Comparison of ENCODE assay signal across 9 cellular contexts in the genomic region with DNA sequence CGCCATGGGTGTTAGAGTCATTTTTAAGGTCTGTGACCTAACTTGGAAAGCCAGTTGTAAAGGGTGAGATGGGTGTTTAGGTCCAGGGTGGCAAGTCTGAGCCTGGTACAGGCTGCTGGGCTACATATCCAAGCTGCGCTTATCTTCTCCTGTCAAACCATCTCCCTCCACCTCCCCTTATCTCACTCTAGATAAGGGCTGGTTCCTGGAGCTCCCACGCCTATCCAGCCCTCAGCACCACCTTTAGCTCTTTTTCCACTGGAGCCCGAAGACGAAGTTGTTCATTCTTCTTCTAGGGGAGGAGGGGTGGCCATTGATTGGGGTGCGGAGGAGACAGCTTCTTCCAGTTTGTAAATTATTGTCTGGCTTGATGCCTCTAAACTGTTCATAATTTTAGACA. TPM values are rescaled to one million over a fixed set of nuclear protein-coding genes. Genes with fewer than 3 reads are reported as not detected.
DNase-seq lines count a peak whose midpoint lies in the region; ATAC-seq and TF ChIP-seq lines count a peak whose summit lies in the region.
"Had no signal": no experiment of that assay in that cellular context is flagged by ENCODE, and none has a peak within 500 bp of the region (broad histone marks: within the 10 kb centered on the region; RNA-seq: fewer than 3 reads in every experiment).

No MANE protein-coding gene starts in this region.

- BruUV-seq in PC-3 (replicated peaks; lab: Mats Ljungman, UMichigan): no TSS peak

- H3K9me2 ChIP-seq in PC-3 (replicated peaks; ENCODE audit: low read length): no peaks in the 10 kb centered on the region

- H3K36me3 Mint-ChIP-seq in chondrocyte (ENCODE audit: low read depth) (peaks cover 15% of the 10 kb centered on the region), neural progenitor cell (no peaks in the 10 kb centered on the region)

- no peaks in the 10 kb centered on the region for H3K27me3 ChIP-seq in PC-3 (ENCODE audit: low read length)
- no peaks in the 10 kb centered on the region for H3K27me3 ChIP-seq in left lung
- H3K27me3 ChIP-seq in stomach smooth muscle (ENCODE audit: control insufficient read depth in 1 of 2, insufficient read depth in 2 of 2, low read length in 2 of 2): no peaks in the 10 kb centered on the region
- no peaks in the 10 kb centered on the region for H3K27me3 ChIP-seq in neural progenitor cell

- H3K4me1 ChIP-seq in PC-3 (ENCODE audit: insufficient read depth, low read length) (peaks cover 37% of the 10 kb centered on the region), left lung (peaks cover 52 to 61% of the 10 kb centered on the region in 2 donors), stomach smooth muscle (ENCODE audit: control insufficient read depth, insufficient read depth, low read length) (peaks cover 87% of the 10 kb centered on the region), neural progenitor cell (no peaks in the 10 kb centered on the region)

- H3K4me3 Mint-ChIP-seq in chondrocyte (ENCODE audit: unreplicated experiment) (no peak overlapping the region), neural progenitor cell (no peak overlapping the region)

- H3K4me1 Mint-ChIP-seq in chondrocyte (ENCODE audit: low read depth) (peaks cover 98% of the 10 kb centered on the region), neural progenitor cell (peaks cover 13% of the 10 kb centered on the region)

- intact Hi-C loops in PC-3 (cut with micrococcal nuclease) (loop anchor here (1.0 to 5.0 kb wide), 2 partner anchors 77 to 112 kb away; no protein-coding TSS in a partner anchor), left lung (cut with DNase I) (no loop called here)

- TF ChIP-seq CTCF in PC-3 (conservative IDR thresholded peaks at IDR 0.05; ENCODE audit: low read depth, low read length): no peak
- no peak for TF ChIP-seq CTCF in chondrocyte (IDR thresholded peaks at IDR 0.05)
- no peak for TF ChIP-seq CTCF in left lung (IDR thresholded peaks at IDR 0.05)
- TF ChIP-seq CTCF in neural progenitor cell (IDR thresholded peaks at IDR 0.05): no peak

- CTCF ChIA-PET in PC-3 (lab: Charles Lee): no interaction called here

- no peaks in the 10 kb centered on the region for H3K27me3 Mint-ChIP-seq in chondrocyte (ENCODE audit: low read depth)
- H3K27me3 Mint-ChIP-seq in neural progenitor cell (ENCODE audit: insufficient read depth, low read depth): peaks cover 2% of the 10 kb centered on the region

- H3K79me2 ChIP-seq in PC-3 (ENCODE audit: low read length) (peaks cover 26% of the 10 kb centered on the region), neural progenitor cell (ENCODE audit: low read depth) (no peaks in the 10 kb centered on the region)

- no peaks in the 10 kb centered on the region for H4K20me1 ChIP-seq in PC-3 (ENCODE audit: low read length)
- no peaks in the 10 kb centered on the region for H4K20me1 ChIP-seq in neural progenitor cell (ENCODE audit: low read depth)

- no peaks in the 10 kb centered on the region for H3F3A ChIP-seq in PC-3 (ENCODE audit: low read length, unreplicated experiment)
- no peaks in the 10 kb centered on the region for H3F3A ChIP-seq in neural progenitor cell (ENCODE audit: low read depth)

- H3K27ac Mint-ChIP-seq in chondrocyte (ENCODE audit: unreplicated experiment) (peak overlapping the region; percentile 99), neural progenitor cell (no peak overlapping the region)

- no peaks in the 10 kb centered on the region for H3K9me3 Mint-ChIP-seq in chondrocyte (ENCODE audit: low read depth)
- H3K9me3 Mint-ChIP-seq in neural progenitor cell: no peaks in the 10 kb centered on the region

- H3K36me3 ChIP-seq in PC-3 (ENCODE audit: low read depth, low read length) (peaks cover 19% of the 10 kb centered on the region; the same call in 1 of the 2 replicates), left lung (peaks cover 0 to 29% of the 10 kb centered on the region in 2 donors), stomach smooth muscle (ENCODE audit: control insufficient read depth in 2 of 2, insufficient read depth in 2 of 2, low read length in 2 of 2) (peaks cover 14 to 16% of the 10 kb centered on the region in 2 donors), neural progenitor cell (no peaks in the 10 kb centered on the region)

- POLR2A ChIA-PET in PC-3 (lab: Charles Lee; ENCODE audit: unreplicated experiment): no interaction called here

- peak overlapping the region; percentile 48; the same call in 1 of the 2 replicates for H3K27ac ChIP-seq in PC-3 (ENCODE audit: low read length)
- peak overlapping the region; percentile 71 to 78 for H3K27ac ChIP-seq in left lung
- H3K27ac ChIP-seq in stomach smooth muscle (ENCODE audit: low read length): peak overlapping the region; percentile 96
- H3K27ac ChIP-seq in neural progenitor cell: no peak overlapping the region

- H3K4me3 ChIP-seq in PC-3 (ENCODE audit: low read length): no peak overlapping the region
- no peak overlapping the region for H3K4me3 ChIP-seq in left lung
- peak overlapping the region in 1 of 2 donors; percentile 52 for H3K4me3 ChIP-seq in stomach smooth muscle (ENCODE audit: low read length in 2 of 2)
- no peak overlapping the region for H3K4me3 ChIP-seq in neural progenitor cell

- H3K9ac ChIP-seq in PC-3 (ENCODE audit: low read length) (no peak overlapping the region), stomach smooth muscle (ENCODE audit: low read length in 2 of 2) (peak overlapping the region; percentile 47 to 66), neural progenitor cell (no peak overlapping the region)

- ATAC-seq in PC-3 (no peak), left lung (no peak)

- H3K9me3 ChIP-seq in PC-3 (ENCODE audit: low read length) (no peaks in the 10 kb centered on the region), left lung (no peaks in the 10 kb centered on the region), stomach smooth muscle (ENCODE audit: control insufficient read depth in 2 of 2, low read length in 2 of 2) (no peaks in the 10 kb centered on the region), neural progenitor cell (ENCODE audit: low read depth) (no peaks in the 10 kb centered on the region)

- H3K4me2 ChIP-seq in PC-3 (ENCODE audit: low read length): no peak overlapping the region
- H3K4me2 ChIP-seq in neural progenitor cell: no peak overlapping the region

- DNase-seq in PC-3 (no peak), chondrocyte (ENCODE audit: low spot score) (no peak), left lung (no peak), AG08396 (ENCODE audit: low spot score) (no peak), neural progenitor cell (ENCODE audit: low spot score) (no peak), NCI-H510A treated with DMSO at 0.1 percent for 48 hours (lab: John Stamatoyannopoulos, UW) (no peak)
- DNase-seq: MM.1S, NCI-H446 treated with DMSO at 0.1 percent for 48 hours had no signal

- H2AFZ ChIP-seq in PC-3 (ENCODE audit: low read length) (no peak overlapping the region), neural progenitor cell (replicated peaks) (no peak overlapping the region)

RNA-seq across cellular contexts. Expression of gene MICAL2, which starts 48.5 kb away (rescaled TPM):
- total RNA-seq in PC-3 (2014; rRNA removed) (50.1 and 62.9 TPM in 2 replicates), chondrocyte (296 to 393 TPM (median 372 TPM) in 3 replicates), left lung (100 to 1,000 TPM; 242 to 293 TPM), neural progenitor cell (ENCODE audit: low replicate concordance) (0.60 and 0.68 TPM in 2 replicates)

Comparison
In these comparisons a context has a peak if more than half of its experiments do, and no peak if none do; other contexts are left out.
1. H3K9ac ChIP-seq: peak in stomach smooth muscle (2 of 2); none in PC-3 (single experiment) and neural progenitor cell (single experiment).
2. RNA of gene MICAL2, which starts 48.5 kb away (total RNA-seq): 296 to 393 TPM in chondrocyte, 242 to 293 TPM in left lung and 50.1 to 62.9 TPM in PC-3; 0.60 to 0.68 TPM in neural progenitor cell; every median in the first group is over 10 times any median in the second.